Comparison of ENCODE assay signal across 9 cellular contexts in genomic region chr19:18097993-18098890, GRCh38. TPM values are rescaled to one million over a fixed set of nuclear protein-coding genes. Genes with fewer than 3 reads are reported as not detected.
DNase-seq lines count a peak whose midpoint lies in the region; ATAC-seq and TF ChIP-seq lines count a peak whose summit lies in the region.
"Had no signal": no experiment of that assay in that cellular context is flagged by ENCODE, and none has a peak within 500 bp of the region (broad histone marks: within the 10 kb centered on the region; RNA-seq: fewer than 3 reads in every experiment).

No MANE protein-coding gene starts in this region.

- no peaks in the 10 kb centered on the region for H3K36me3 Mint-ChIP-seq in neural crest cell (ENCODE audit: low read depth)

- H3K36me3 ChIP-seq in KMS-11 (ENCODE audit: insufficient read depth) (no peaks in the 10 kb centered on the region), body of pancreas (replicated peaks in 1 of 2; ENCODE audit: insufficient read depth in 1 of 2, low read depth in 2 of 2) (no peaks in the 10 kb centered on the region)

- intact Hi-C loops in body of pancreas (cut with DNase I): no loop called here

- H3K27me3 Mint-ChIP-seq in neural crest cell (ENCODE audit: low read depth): peaks cover 44% of the 10 kb centered on the region

- H3K4me2 ChIP-seq in KMS-11: peak overlapping the region; percentile 86

- H3K27me3 ChIP-seq in KMS-11 (ENCODE audit: insufficient read depth, low read depth) (peaks cover 15% of the 10 kb centered on the region; the same call in 1 of the 2 replicates), body of pancreas (no peaks in the 10 kb centered on the region)

- 9 to 25% methylated on average over 13 to 21 of the region's 22 CpGs for WGBS in body of pancreas, 2 donors

- peak overlapping the region; percentile 44 for H2AFZ ChIP-seq in KMS-11 (ENCODE audit: low read depth)

- peaks cover 19% of the 10 kb centered on the region for H3K4me1 Mint-ChIP-seq in neural crest cell

- DNase-seq in DMS 273 treated with DMSO at 0.1 percent for 48 hours (lab: John Stamatoyannopoulos, UW): peak; percentile 34
- no peak for DNase-seq in caudate nucleus (lab: John Stamatoyannopoulos, UW)
- no peak for DNase-seq in neural crest cell (ENCODE audit: low read depth, low spot score)
- no peak for DNase-seq in body of pancreas
- DNase-seq in NCI-H1092 (lab: John Stamatoyannopoulos, UW): no peak

- no peak for TF ChIP-seq CTCF in KMS-11 (conservative IDR thresholded peaks at IDR 0.05; ENCODE audit: low read depth, low read length)
- no peak for TF ChIP-seq CTCF in neural crest cell (conservative IDR thresholded peaks at IDR 0.05)
- TF ChIP-seq CTCF in body of pancreas (IDR thresholded peaks at IDR 0.05): no peak

- TF ChIP-seq POLR2A in body of pancreas (IDR thresholded peaks at IDR 0.05): no peak

- H4K20me1 ChIP-seq in KMS-11 (ENCODE audit: insufficient read depth): no peaks in the 10 kb centered on the region

- no peaks in the 10 kb centered on the region for H3K79me2 ChIP-seq in KMS-11 (ENCODE audit: insufficient read depth, low read depth)

- H3K4me3 Mint-ChIP-seq in neural crest cell: peak overlapping the region; percentile 74

- peaks cover 25% of the 10 kb centered on the region for H3K4me1 ChIP-seq in KMS-11 (ENCODE audit: low read depth, poor library complexity, severe bottlenecking)
- H3K4me1 ChIP-seq in body of pancreas: peaks cover 17% of the 10 kb centered on the region

- no peak overlapping the region for H3K27ac ChIP-seq in KMS-11
- peak overlapping the region; percentile 59 for H3K27ac ChIP-seq in caudate nucleus (ENCODE audit: low read depth, low read length)
- H3K27ac ChIP-seq in body of pancreas: peak overlapping the region in 1 of 4 donors; percentile 47

- H3K4me3 ChIP-seq in KMS-11 (IDR thresholded peaks at IDR 0.05; ENCODE audit: insufficient read depth, low read depth, low read length) (no peak overlapping the region), body of pancreas (peak overlapping the region in 1 of 2 donors; percentile 40)

- no peaks in the 10 kb centered on the region for H3K9me3 ChIP-seq in body of pancreas

- no peak overlapping the region for H3K27ac Mint-ChIP-seq in neural crest cell (ENCODE audit: unreplicated experiment)

- H3K9me3 Mint-ChIP-seq in neural crest cell: no peaks in the 10 kb centered on the region

- H3K9ac ChIP-seq in KMS-11: no peak overlapping the region

- ATAC-seq in HG02970 (IDR thresholded peaks at IDR 0.05; ENCODE audit: low FRiP score, unreplicated experiment): no peak
- no peak for ATAC-seq in body of pancreas
- no peak for ATAC-seq in GM21515 (IDR thresholded peaks at IDR 0.05; ENCODE audit: unreplicated experiment)

RNA-seq across cellular contexts. Expression of gene MAST3, which starts 0.7 kb away (rescaled TPM):
- total RNA-seq in neural crest cell (12.6 and 13.4 TPM in 2 replicates), body of pancreas (10 to 100 TPM; 17.6 to 35.3 TPM)

RNA-seq across cellular contexts. Expression of gene IL12RB1, which starts 11.5 kb away (rescaled TPM):
- total RNA-seq in neural crest cell (not detected in 2 replicates), body of pancreas (1 to 10 TPM in 1 of 2 donors, not detected in 1; 1.0 TPM)
- total RNA-seq: renal cortical epithelial cell had no signal

RNA-seq across cellular contexts. Expression of gene PIK3R2, which starts 54.7 kb away (rescaled TPM):
- total RNA-seq in neural crest cell (72.5 and 74.8 TPM in 2 replicates), body of pancreas (10 to 100 TPM; 18.9 to 21.8 TPM)
